Comparison of ENCODE assay signal across 16 cellular contexts in the genomic region with DNA sequence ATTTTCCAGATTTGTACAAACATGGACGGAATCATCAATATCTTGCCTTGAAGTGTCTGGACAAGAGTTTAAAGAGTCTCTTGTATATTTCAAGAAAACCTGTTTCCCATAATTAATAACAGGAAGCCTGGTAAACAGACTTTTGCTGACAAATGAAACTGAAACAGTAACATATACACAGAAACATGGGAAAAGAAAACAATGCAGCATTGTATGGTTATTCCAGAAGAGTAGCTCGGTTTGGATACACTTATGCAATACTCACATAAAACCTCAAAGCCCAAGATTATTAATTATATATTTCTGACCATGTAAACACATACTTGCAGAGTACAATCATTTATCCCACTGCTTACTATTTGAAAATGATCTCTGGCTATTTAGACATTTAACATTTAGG.
DNase-seq lines count a peak whose midpoint lies in the region; FAIRE-seq and TF ChIP-seq lines count a peak whose summit lies in the region.
"Had no signal": no experiment of that assay in that cellular context is flagged by ENCODE, and none has a peak within 500 bp of the region (broad histone marks: within the 10 kb centered on the region; RNA-seq: fewer than 3 reads in every experiment).

No MANE protein-coding gene starts in this region.

- H3K9me3 ChIP-seq in skeletal muscle satellite cell (replicated peaks; ENCODE audit: low read length) = no peaks in the 10 kb centered on the region
- H3K9me3 ChIP-seq: colonic mucosa, neutrophil had no signal

- peak overlapping the region; percentile 30 for H3K4me2 ChIP-seq in skeletal muscle satellite cell (ENCODE audit: low read length)

- H3K27me3 ChIP-seq in skeletal muscle satellite cell (ENCODE audit: control insufficient read depth, insufficient read depth, low read length) = no peaks in the 10 kb centered on the region
- H3K27me3 ChIP-seq: colonic mucosa, neutrophil had no signal

- TF ChIP-seq CTCF in GM10248 (IDR thresholded peaks at IDR 0.05; ENCODE audit: control extremely low read depth, extremely low read depth, low read depth, missing control alignments) = no peak

- peaks cover 11% of the 10 kb centered on the region for H3K36me3 ChIP-seq in skeletal muscle satellite cell (ENCODE audit: insufficient read depth, low read length)
- H3K36me3 ChIP-seq: colonic mucosa, neutrophil had no signal

- no peak for TF ChIP-seq POLR2A in H54 (IDR thresholded peaks at IDR 0.05; ENCODE audit: low read depth, low read length)

- POLR2A ChIA-PET in GM10248 (lab: Yijun Ruan, JAX) = no interaction called here

- peaks cover 30% of the 10 kb centered on the region for H3K4me1 ChIP-seq in skeletal muscle satellite cell (ENCODE audit: control insufficient read depth, insufficient read depth, low read length)
- H3K4me1 ChIP-seq: colonic mucosa had no signal

- CTCF ChIA-PET in GM10248 (lab: Yijun Ruan, JAX) = interaction anchor here (3.4 kb wide), 1 partner anchor 10 kb away, joined by 12 read pairs; no protein-coding TSS in a partner anchor

- H3K9ac ChIP-seq in skeletal muscle satellite cell (ENCODE audit: low read depth, low read length) = no peak overlapping the region

- peak; percentile 57 for FAIRE-seq in H54 (lab: Jason Lieb, UNC)

- DNase-seq in H54 (ENCODE audit: insufficient read length, low spot score) = no peak
- peak; percentile 23 for DNase-seq in SW480 (ENCODE audit: low spot score)
- peak; percentile 67 for DNase-seq in fibroblast of peridontal ligament (ENCODE audit: extremely low read depth)
- no peak for DNase-seq in HuH-7.5 (ENCODE audit: low spot score)
- no peak for DNase-seq in GM10248 (ENCODE audit: extremely low spot score)
- DNase-seq in NCI-H1417 (lab: John Stamatoyannopoulos, UW) = no peak
- no peak for DNase-seq in central memory CD4-positive, alpha-beta T cell
- DNase-seq: activated CD8-positive, alpha-beta memory T cell treated with anti-CD3 and anti-CD28 coated beads, Interleukin-2, amount 10 ng/mL, durations not matched to agents 7 days and 5 days; activated naive CD4-positive, alpha-beta T cell treated with anti-CD3 and anti-CD28 coated beads, Interleukin-2, amount 10 ng/mL, durations not matched to agents 7 days and 5 days; colonic mucosa; NCI-H1092 treated with DMSO at 0.1 percent for 48 hours; NCI-H510A treated with DMSO at 0.1 percent for 48 hours; SIG-M5; trophoblast cell had no signal

- H3K4me3 ChIP-seq in skeletal muscle satellite cell (ENCODE audit: low read length) = no peak overlapping the region
- H3K4me3 ChIP-seq: colonic mucosa had no signal

Comparison
In these comparisons a context has a peak if more than half of its experiments do, and no peak if none do; other contexts are left out.
1. DNase-seq: peak in SW480 (single experiment) and fibroblast of peridontal ligament (single experiment); none in H54 (single experiment), HuH-7.5 (single experiment), GM10248 (single experiment), NCI-H1417 (0 of 3) and central memory CD4-positive, alpha-beta T cell (single experiment).